8 cellular contexts compared by ENCODE assay signal in genomic region chr1:245310605-245311531, GRCh38.
A peak's percentile ranks its signal among the peaks of the same experiment; 100 is the strongest.
DNase-seq lines count a peak whose midpoint lies in the region; ATAC-seq and TF ChIP-seq lines count a peak whose summit lies in the region.

No MANE protein-coding gene starts in this region.

- DNase-seq in activated T-cell treated with anti-CD3 and anti-CD28 coated beads, Interleukin-2, amount 50 U/mL, for 4 hours = no peak
- no peak for DNase-seq in activated T-cell treated with anti-CD3 and anti-CD28 coated beads, Interleukin-2, amount 50 U/mL, for 1 hour
- peak; percentile 97 for DNase-seq in SKM-1 treated with dmso at 0.1 percent for 144 hours (lab: John Stamatoyannopoulos, UW; ENCODE audit: unreplicated experiment)
- DNase-seq in iPS-NIHi11 (ENCODE audit: low spot score) = peak; percentile 29
- DNase-seq in Peyer's patch = no peak

- no peak for TF ChIP-seq CTCF in Peyer's patch (IDR thresholded peaks at IDR 0.05)

- H3K27ac ChIP-seq in Peyer's patch = peak overlapping the region in 1 of 4 donors; percentile 38

- no peak for TF ChIP-seq POLR2A in Peyer's patch (IDR thresholded peaks at IDR 0.05)

- H3K36me3 ChIP-seq in Peyer's patch = no peaks in the 10 kb centered on the region

- peaks cover 6% of the 10 kb centered on the region for H3K27me3 Mint-ChIP-seq in activated T-cell treated with anti-CD3 and anti-CD28 coated beads, Interleukin-2, amount 50 U/mL, for 4 hours (ENCODE audit: low read depth)

- H3K9me3 ChIP-seq in Peyer's patch = no peaks in the 10 kb centered on the region

- H3K36me3 Mint-ChIP-seq in activated T-cell treated with anti-CD3 and anti-CD28 coated beads, Interleukin-2, amount 50 U/mL, for 4 hours (ENCODE audit: insufficient read depth) = no peaks in the 10 kb centered on the region

- H3K4me1 ChIP-seq in Peyer's patch = no peaks in the 10 kb centered on the region

- peak overlapping the region in 1 of 4 donors; percentile 1 for H3K4me3 ChIP-seq in Peyer's patch

- ATAC-seq in activated T-cell treated with anti-CD3 and anti-CD28 coated beads, Interleukin-2, amount 50 U/mL, for 4 hours = peak; percentile 28 to 48
- peak; percentile 68 for ATAC-seq in HG03175 (IDR thresholded peaks at IDR 0.05; ENCODE audit: unreplicated experiment)
- ATAC-seq in GM18861 (IDR thresholded peaks at IDR 0.05; ENCODE audit: unreplicated experiment) = no peak
- no peak for ATAC-seq in HG03439 (IDR thresholded peaks at IDR 0.05; ENCODE audit: unreplicated experiment)

- peaks cover 3% of the 10 kb centered on the region for H3K9me3 Mint-ChIP-seq in activated T-cell treated with anti-CD3 and anti-CD28 coated beads, Interleukin-2, amount 50 U/mL, for 4 hours

- no peaks in the 10 kb centered on the region for H3K27me3 ChIP-seq in Peyer's patch

- peak overlapping the region; percentile 62 for H3K4me3 Mint-ChIP-seq in activated T-cell treated with anti-CD3 and anti-CD28 coated beads, Interleukin-2, amount 50 U/mL, for 4 hours

- peaks cover 11% of the 10 kb centered on the region for H3K4me1 Mint-ChIP-seq in activated T-cell treated with anti-CD3 and anti-CD28 coated beads, Interleukin-2, amount 50 U/mL, for 4 hours (ENCODE audit: low read depth)

Comparison
In these comparisons a context has a peak if more than half of its experiments do, and no peak if none do; other contexts are left out.
1. ATAC-seq: peak in activated T-cell treated with anti-CD3 and anti-CD28 coated beads, Interleukin-2, amount 50 U/mL, for 4 hours (2 of 2) and HG03175 (single experiment); none in GM18861 (single experiment) and HG03439 (single experiment).
2. DNase-seq: peak in SKM-1 treated with dmso at 0.1 percent for 144 hours (single experiment) and iPS-NIHi11 (single experiment); none in activated T-cell treated with anti-CD3 and anti-CD28 coated beads, Interleukin-2, amount 50 U/mL, for 4 hours (single experiment), activated T-cell treated with anti-CD3 and anti-CD28 coated beads, Interleukin-2, amount 50 U/mL, for 1 hour (single experiment) and Peyer's patch (0 of 3).